10 cellular contexts compared by ENCODE assay signal in genomic region chr2:239440511-239440959, GRCh38. TPM values are rescaled to one million over a fixed set of nuclear protein-coding genes. Genes with fewer than 3 reads are reported as not detected.
DNase-seq lines count a peak whose midpoint lies in the region; ATAC-seq and TF ChIP-seq lines count a peak whose summit lies in the region.
"Had no signal": no experiment of that assay in that cellular context is flagged by ENCODE, and none has a peak within 500 bp of the region (broad histone marks: within the 10 kb centered on the region; RNA-seq: fewer than 3 reads in every experiment).

No MANE protein-coding gene starts in this region.

- H3K14ac ChIP-seq in IMR-90 (replicated peaks; ENCODE audit: low read depth, low read length): no peak overlapping the region

- H3K4me3 Mint-ChIP-seq in endothelial cell (ENCODE audit: unreplicated experiment): no peak overlapping the region
- H3K4me3 Mint-ChIP-seq: memory B cell had no signal

- H3K4me1 ChIP-seq in IMR-90 (ENCODE audit: control insufficient read depth, insufficient read depth, low read length) (no peaks in the 10 kb centered on the region; the same call in 1 of the 2 replicates), ascending aorta (peaks cover 0 to 20% of the 10 kb centered on the region in 2 donors), iPS-15b (ENCODE audit: control insufficient read depth, insufficient read depth, low read length) (no peaks in the 10 kb centered on the region)

- CTCF ChIA-PET in IMR-90 (lab: Yijun Ruan, JAX): no interaction called here

- no peak overlapping the region for H3K56ac ChIP-seq in IMR-90 (ENCODE audit: extremely low read depth, insufficient read depth, low read length)

- H3K4me1 Mint-ChIP-seq in endothelial cell (ENCODE audit: unreplicated experiment): peaks cover 3% of the 10 kb centered on the region

- TF ChIP-seq CTCF in IMR-90 (conservative IDR thresholded peaks at IDR 0.05; ENCODE audit: low read depth, low read length) (no peak), ascending aorta (IDR thresholded peaks at IDR 0.05) (no peak), endothelial cell (IDR thresholded peaks at IDR 0.05; ENCODE audit: unreplicated experiment) (no peak)

- no peak overlapping the region for H2AK9ac ChIP-seq in IMR-90 (replicated peaks; ENCODE audit: low read depth, low read length, poor library complexity)

- H3K4me3 ChIP-seq in IMR-90 (ENCODE audit: insufficient read depth, low read depth, low read length): no peak overlapping the region
- H3K4me3 ChIP-seq in ascending aorta: peak overlapping the region; percentile 28 to 31
- H3K4me3 ChIP-seq in iPS-15b (ENCODE audit: low read depth, low read length): no peak overlapping the region

- H3K18ac ChIP-seq in IMR-90 (ENCODE audit: low read depth, low read length): no peak overlapping the region

- TF ChIP-seq RAD21 in IMR-90 (IDR thresholded peaks at IDR 0.05; ENCODE audit: low read length): no peak

- no peak overlapping the region for H4K91ac ChIP-seq in IMR-90 (ENCODE audit: insufficient read depth, low read depth, low read length)

- peak overlapping the region; percentile 56; the same call in 1 of the 2 replicates for H3K4me2 ChIP-seq in IMR-90 (ENCODE audit: low read depth, low read length)

- no peak overlapping the region for H2AK5ac ChIP-seq in IMR-90 (ENCODE audit: low read depth, low read length)

- in situ Hi-C loops in IMR-90 (cut with MboI; ENCODE audit: low sequenced_read_pairs): no loop called here

- H3K27ac Mint-ChIP-seq in endothelial cell (ENCODE audit: unreplicated experiment): no peak overlapping the region
- H3K27ac Mint-ChIP-seq: memory B cell had no signal

- H3K9me3 Mint-ChIP-seq in endothelial cell (ENCODE audit: unreplicated experiment): no peaks in the 10 kb centered on the region
- H3K9me3 Mint-ChIP-seq: memory B cell had no signal

- H3K23ac ChIP-seq in IMR-90 (ENCODE audit: low read depth, low read length): no peak overlapping the region

- no peaks in the 10 kb centered on the region for H3K9me1 ChIP-seq in IMR-90 (ENCODE audit: insufficient read depth, low read length)

- dilution Hi-C loops in IMR-90 (cut with HindIII; ENCODE audit: low sequenced_read_pairs, unreplicated experiment): no loop called here

- intact Hi-C loops in IMR-90 (cut with micrococcal nuclease) (no loop called here), ascending aorta (cut with DNase I) (no loop called here)

- H3K36me3 ChIP-seq in IMR-90 (ENCODE audit: control insufficient read depth, insufficient read depth, low read length) (no peaks in the 10 kb centered on the region), ascending aorta (no peaks in the 10 kb centered on the region), iPS-15b (ENCODE audit: control insufficient read depth, insufficient read depth, low read length) (no peaks in the 10 kb centered on the region)

- H3K27ac ChIP-seq in IMR-90 (ENCODE audit: insufficient read depth, low read length) (no peak overlapping the region), ascending aorta (no peak overlapping the region)

- WGBS in IMR-90 (ENCODE audit: extremely low coverage in 2 of 2, insufficient read length in 1 of 2), 2 experiments: 11% methylated on average over 5 of the region's 18 CpGs; no CpG with 5 or more reads in 1 of the 2 experiments

- H3K27me3 Mint-ChIP-seq in endothelial cell (ENCODE audit: unreplicated experiment): peaks cover 9% of the 10 kb centered on the region

- POLR2A ChIA-PET in IMR-90 (lab: Charles Lee; ENCODE audit: unreplicated experiment): interaction anchor here (0.5 kb wide), 1 partner anchor 83 kb away, joined by 3 read pairs; no protein-coding TSS in a partner anchor

- peaks cover 25% of the 10 kb centered on the region for H3K27me3 ChIP-seq in IMR-90 (ENCODE audit: control insufficient read depth, insufficient read depth, low read length)
- no peaks in the 10 kb centered on the region for H3K27me3 ChIP-seq in ascending aorta
- no peaks in the 10 kb centered on the region for H3K27me3 ChIP-seq in iPS-15b (ENCODE audit: control insufficient read depth, insufficient read depth, low read length)

- no peaks in the 10 kb centered on the region for H3K79me1 ChIP-seq in IMR-90 (ENCODE audit: low read depth in 1 of 2, low read length in 2 of 2)

- no peak overlapping the region for H2BK15ac ChIP-seq in IMR-90 (ENCODE audit: low read depth, low read length)

- peak overlapping the region; percentile 68 for H2AFZ ChIP-seq in IMR-90 (replicated peaks; ENCODE audit: low read length, poor library complexity)

- no peak overlapping the region for H2BK20ac ChIP-seq in IMR-90 (ENCODE audit: low read depth, low read length)

- no peak overlapping the region for H4K5ac ChIP-seq in IMR-90 (ENCODE audit: low read depth, low read length)

- DNase-seq in IMR-90 (no peak), ascending aorta (ENCODE audit: low spot score in 2 of 2) (no peak), retina (peak; percentile 86), endothelial cell (ENCODE audit: low spot score) (no peak), NCI-H1930 (lab: John Stamatoyannopoulos, UW) (no peak)
- DNase-seq: SIG-M5 had no signal

- ATAC-seq in IMR-90 (ENCODE audit: low read depth) (peak; percentile 40), GM18858 (IDR thresholded peaks at IDR 0.05; ENCODE audit: unreplicated experiment) (no peak), GM21619 (IDR thresholded peaks at IDR 0.05; ENCODE audit: unreplicated experiment) (no peak)

- no peak overlapping the region for H4K8ac ChIP-seq in IMR-90 (ENCODE audit: low read depth in 2 of 2, low read length in 2 of 2)

- H4K20me1 ChIP-seq in IMR-90 (ENCODE audit: insufficient read depth, low read length): no peaks in the 10 kb centered on the region

- H3K36me3 Mint-ChIP-seq in endothelial cell (ENCODE audit: low read depth, unreplicated experiment): no peaks in the 10 kb centered on the region

- BruUV-seq in IMR-90 (replicated peaks; lab: Mats Ljungman, UMichigan): no TSS peak

- H2BK120ac ChIP-seq in IMR-90 (ENCODE audit: low read depth, low read length): no peak overlapping the region

- no peak overlapping the region for H2BK5ac ChIP-seq in IMR-90 (ENCODE audit: low read depth, low read length, poor library complexity, severe bottlenecking)

- TF ChIP-seq POLR2A in IMR-90 (IDR thresholded peaks at IDR 0.05; ENCODE audit: low read depth, low read length): no peak

- H3K9ac ChIP-seq in IMR-90 (ENCODE audit: low read depth, low read length) (no peak overlapping the region), iPS-15b (ENCODE audit: low read depth, low read length) (peak overlapping the region; percentile 37)

- no peak overlapping the region for H3K4ac ChIP-seq in IMR-90 (ENCODE audit: low read depth, low read length)

- peaks cover 2% of the 10 kb centered on the region; the same call in 1 of the 2 replicates for H3K9me3 ChIP-seq in IMR-90 (ENCODE audit: control insufficient read depth, insufficient read depth, low read length)
- no peaks in the 10 kb centered on the region for H3K9me3 ChIP-seq in ascending aorta
- no peaks in the 10 kb centered on the region for H3K9me3 ChIP-seq in iPS-15b (ENCODE audit: control insufficient read depth, insufficient read depth, low read length)

TF ChIP-seq in IMR-90, 13 proteins besides CTCF, POLR2A, EP300 and RAD21:
- TF ChIP-seq RCOR1 (IDR thresholded peaks at IDR 0.05; ENCODE audit: insufficient replicate concordance, low read length) (no peak), NFE2L2 (IDR thresholded peaks at IDR 0.05; ENCODE audit: low read depth, low read length) (no peak), BHLHE40 (IDR thresholded peaks at IDR 0.05; ENCODE audit: low read depth, low read length) (no peak), CEBPB (IDR thresholded peaks at IDR 0.05; ENCODE audit: low read depth, low read length) (no peak), MAFK (IDR thresholded peaks at IDR 0.05; ENCODE audit: low read depth, low read length) (no peak), MXI1 (IDR thresholded peaks at IDR 0.05; ENCODE audit: borderline replicate concordance, low read depth, low read length) (no peak), RFX5 (IDR thresholded peaks at IDR 0.05; ENCODE audit: low read depth, low read length) (no peak), SMC3 (IDR thresholded peaks at IDR 0.05; ENCODE audit: low read depth, low read length) (no peak), CHD1 (IDR thresholded peaks at IDR 0.05; ENCODE audit: low read depth, low read length) (no peak)
TF ChIP-seq in IMR-90: peak in this region for 0.

RNA-seq across cellular contexts. Expression of gene HDAC4, which starts 39.7 kb away (rescaled TPM):
- total RNA-seq in IMR-90 (2012; rRNA removed) (3.3 and 7.2 TPM in 2 replicates), ascending aorta (65.7 TPM), endothelial cell (ENCODE audit: unreplicated experiment) (26.0 TPM)
- polyA plus RNA-seq in IMR-90 (2012; rRNA removed): 4.1 and 7.4 TPM in 2 replicates
- 1.3 and 7.1 TPM in 2 replicates for polyA plus RNA-seq in IMR-90 (2012; cell fraction: cytosol; rRNA removed)
- 24.5 and 34.9 TPM in 2 replicates for polyA plus RNA-seq in IMR-90 (2012; cell fraction: nucleus; rRNA removed; ENCODE audit: low replicate concordance)

Comparison
In these comparisons a context has a peak if more than half of its experiments do, and no peak if none do; other contexts are left out.
1. H3K4me3 ChIP-seq: peak in ascending aorta (2 of 2); none in IMR-90 (single experiment) and iPS-15b (single experiment).